20 cellular contexts compared by ENCODE assay signal in the genomic region with DNA sequence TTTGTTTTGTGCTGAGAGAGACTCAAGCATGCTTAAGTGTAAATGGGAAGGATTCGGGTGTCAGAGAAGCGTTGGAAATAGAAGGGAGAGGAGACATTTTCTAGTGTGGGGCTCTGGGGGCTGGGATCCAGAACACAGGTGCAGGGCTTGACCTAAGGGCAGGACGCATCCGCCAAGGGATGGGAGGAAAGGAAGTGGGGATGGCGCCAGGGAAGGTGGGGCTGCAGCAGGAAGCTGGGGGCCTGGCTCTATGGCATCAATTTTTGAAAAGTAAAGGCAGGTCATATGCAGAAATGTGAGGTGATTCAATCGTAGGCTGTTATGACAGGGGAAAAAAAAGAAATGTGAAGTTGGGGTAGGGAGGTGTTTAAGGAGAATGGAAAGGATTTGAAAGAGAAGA.
DNase-seq lines count a peak whose midpoint lies in the region; ATAC-seq, FAIRE-seq and TF ChIP-seq lines count a peak whose summit lies in the region.
"Had no signal": no experiment of that assay in that cellular context is flagged by ENCODE, and none has a peak within 500 bp of the region (broad histone marks: within the 10 kb centered on the region; RNA-seq: fewer than 3 reads in every experiment).

No MANE protein-coding gene starts in this region.

- no peak for TF ChIP-seq CTCF in HCT116 (IDR thresholded peaks at IDR 0.05 in 2 of 3, conservative IDR thresholded peaks at IDR 0.05 in 1 of 3; ENCODE audit: borderline replicate concordance in 1 of 3, insufficient read depth in 1 of 3, low read depth in 2 of 3, low read length in 2 of 3)
- no peak for TF ChIP-seq CTCF in PC-3 (conservative IDR thresholded peaks at IDR 0.05; ENCODE audit: low read depth, low read length)

- DNase-seq in HCT116 (ENCODE audit: low read depth, low spot score) (no peak), Karpas-422 (no peak), PC-3 (no peak), dermis blood vessel endothelial cell (peak; percentile 39), GM12891 (ENCODE audit: insufficient read length, low spot score) (no peak), AG08395 (ENCODE audit: low spot score) (no peak), head of caudate nucleus (no peak)
- no peak for DNase-seq in activated naive CD4-positive, alpha-beta T cell treated with anti-CD3 and anti-CD28 coated beads, Interleukin-2, amount 50 U/mL, for 72 hours (ENCODE audit: low spot score in 2 of 2)
- DNase-seq: BE2C; C1 segment of cervical spinal cord; CD4-positive, CD25-positive, alpha-beta regulatory T cell; DMS79; GF-D8; H9; KBM-7 had no signal

- H3K79me2 ChIP-seq in HCT116 (ENCODE audit: insufficient read depth, low read length) (no peaks in the 10 kb centered on the region), Karpas-422 (ENCODE audit: low read length) (no peaks in the 10 kb centered on the region), PC-3 (ENCODE audit: low read length) (no peaks in the 10 kb centered on the region)

- no peaks in the 10 kb centered on the region for H3K9me3 Mint-ChIP-seq in activated naive CD4-positive, alpha-beta T cell treated with anti-CD3 and anti-CD28 coated beads, Interleukin-2, amount 50 U/mL, for 72 hours
- H3K9me3 Mint-ChIP-seq: CD4-positive, CD25-positive, alpha-beta regulatory T cell; H9 had no signal

- no peak for FAIRE-seq in GM12891 (lab: Jason Lieb, UNC)
- FAIRE-seq: GM19239, H1, HTR-8/SVneo had no signal

- H3K9me2 ChIP-seq in HCT116 (ENCODE audit: insufficient read depth) = no peaks in the 10 kb centered on the region
- H3K9me2 ChIP-seq in Karpas-422 (replicated peaks; ENCODE audit: insufficient read depth, low read length) = no peaks in the 10 kb centered on the region
- no peaks in the 10 kb centered on the region for H3K9me2 ChIP-seq in PC-3 (replicated peaks; ENCODE audit: low read length)

- H3K36me3 ChIP-seq in HCT116 (ENCODE audit: control insufficient read depth in 1 of 2, insufficient read depth in 2 of 2, low read length in 2 of 2) (no peaks in the 10 kb centered on the region), Karpas-422 (ENCODE audit: insufficient read depth, low read length) (no peaks in the 10 kb centered on the region), PC-3 (ENCODE audit: low read depth, low read length) (no peaks in the 10 kb centered on the region)
- H3K36me3 ChIP-seq: BE2C had no signal

- ATAC-seq in HCT116 (no peak), PC-3 (no peak)
- no peak for ATAC-seq in activated naive CD4-positive, alpha-beta T cell treated with anti-CD3 and anti-CD28 coated beads, Interleukin-2, amount 50 U/mL, for 72 hours

- H3K27me3 ChIP-seq in HCT116 (ENCODE audit: insufficient read depth, low read length) (no peaks in the 10 kb centered on the region), Karpas-422 (ENCODE audit: low read length) (no peaks in the 10 kb centered on the region), PC-3 (ENCODE audit: low read length) (no peaks in the 10 kb centered on the region)
- H3K27me3 ChIP-seq: BE2C had no signal

- H3K27ac ChIP-seq in HCT116 (ENCODE audit: low read depth, low read length) (peak overlapping the region; percentile 58; the same call in 1 of the 2 replicates), Karpas-422 (ENCODE audit: low read length) (no peak overlapping the region), PC-3 (ENCODE audit: low read length) (peak overlapping the region; percentile 74)
- H3K27ac ChIP-seq: HL-60 had no signal

- no peaks in the 10 kb centered on the region for H3K9me3 ChIP-seq in HCT116 (ENCODE audit: control insufficient read depth in 1 of 2, insufficient read depth in 1 of 2, low read depth in 1 of 2, low read length in 2 of 2)
- no peaks in the 10 kb centered on the region for H3K9me3 ChIP-seq in Karpas-422 (ENCODE audit: low read length)
- no peaks in the 10 kb centered on the region for H3K9me3 ChIP-seq in PC-3 (ENCODE audit: low read length)
- H3K9me3 ChIP-seq: BE2C had no signal

- intact Hi-C loops in HCT116 (cut with micrococcal nuclease) = no loop called here
- intact Hi-C loops in PC-3 (cut with micrococcal nuclease) = no loop called here
- intact Hi-C loops in head of caudate nucleus (cut with DNase I) = no loop called here

- peaks cover 5% of the 10 kb centered on the region for H3F3A ChIP-seq in PC-3 (ENCODE audit: low read length, unreplicated experiment)

- POLR2A ChIA-PET in HCT116 (lab: Charles Lee) (interaction anchor here (0.6 kb wide), 2 partner anchors 41 to 170 kb away, joined by 3 read pairs; no protein-coding TSS in a partner anchor), PC-3 (lab: Charles Lee; ENCODE audit: unreplicated experiment) (interaction anchor here (0.5 kb wide), 1 partner anchor 36 kb away, joined by 4 read pairs; no protein-coding TSS in a partner anchor)

- H3K9ac ChIP-seq in HCT116 (ENCODE audit: low read length) (no peak overlapping the region), Karpas-422 (ENCODE audit: low read length) (peak overlapping the region; percentile 14), PC-3 (ENCODE audit: low read length) (no peak overlapping the region)

- TF ChIP-seq RAD21 in HCT116 (IDR thresholded peaks at IDR 0.05; ENCODE audit: low read depth) = no peak

- no peak overlapping the region for H3K4me3 ChIP-seq in HCT116 (replicated peaks in 1 of 2; ENCODE audit: low read depth in 1 of 2, low read length in 2 of 2)
- H3K4me3 ChIP-seq in Karpas-422 (ENCODE audit: low read length) = no peak overlapping the region
- H3K4me3 ChIP-seq in PC-3 (ENCODE audit: low read length) = no peak overlapping the region

- no peak overlapping the region for H3K27ac Mint-ChIP-seq in activated naive CD4-positive, alpha-beta T cell treated with anti-CD3 and anti-CD28 coated beads, Interleukin-2, amount 50 U/mL, for 72 hours
- H3K27ac Mint-ChIP-seq: CD4-positive, CD25-positive, alpha-beta regulatory T cell; H9; IgD-negative memory B cell had no signal

- H4K20me1 ChIP-seq in HCT116 (ENCODE audit: insufficient read depth) = no peaks in the 10 kb centered on the region
- H4K20me1 ChIP-seq in Karpas-422 (ENCODE audit: insufficient read depth, low read depth, low read length) = no peaks in the 10 kb centered on the region
- H4K20me1 ChIP-seq in PC-3 (ENCODE audit: low read length) = no peaks in the 10 kb centered on the region

- no peak overlapping the region for H2AFZ ChIP-seq in HCT116 (ENCODE audit: low read depth, low read length, poor library complexity, severe bottlenecking)
- peak overlapping the region; percentile 13; the same call in 1 of the 2 replicates for H2AFZ ChIP-seq in Karpas-422 (ENCODE audit: low read length)
- H2AFZ ChIP-seq in PC-3 (ENCODE audit: low read length) = no peak overlapping the region

- RAD21 ChIA-PET in HCT116 (lab: Charles Lee; ENCODE audit: low non-redundant PET in 1 of 2, low total read pairs in 2 of 2, uncharacterized antibody in 2 of 2, unreplicated experiment in 2 of 2) = no interaction called here

- no peak overlapping the region for H3K4me2 ChIP-seq in HCT116 (ENCODE audit: low read length)
- H3K4me2 ChIP-seq in Karpas-422 (ENCODE audit: low read depth, low read length, poor library complexity, severe bottlenecking) = peak overlapping the region; percentile 33
- H3K4me2 ChIP-seq in PC-3 (ENCODE audit: low read length) = no peak overlapping the region

- BruUV-seq in HCT116 (replicated peaks; lab: Mats Ljungman, UMichigan) (no TSS peak), PC-3 (replicated peaks; lab: Mats Ljungman, UMichigan) (no TSS peak)

- no peak for TF ChIP-seq POLR2A in HCT116 (IDR thresholded peaks at IDR 0.05; ENCODE audit: borderline replicate concordance, extremely low read depth, insufficient read depth, insufficient read length)
- no peak for TF ChIP-seq POLR2A in GM12891 (IDR thresholded peaks at IDR 0.05; ENCODE audit: low read depth, low read length)

- no peaks in the 10 kb centered on the region for H3K36me3 Mint-ChIP-seq in activated naive CD4-positive, alpha-beta T cell treated with anti-CD3 and anti-CD28 coated beads, Interleukin-2, amount 50 U/mL, for 72 hours
- H3K36me3 Mint-ChIP-seq: CD4-positive, CD25-positive, alpha-beta regulatory T cell; IgD-negative memory B cell had no signal

- H3K4me1 ChIP-seq in HCT116 (ENCODE audit: control insufficient read depth in 1 of 2, insufficient read depth in 2 of 2, low read length in 2 of 2) = peaks cover 36 to 49% of the 10 kb centered on the region in 2 experiments
- peaks cover 59% of the 10 kb centered on the region for H3K4me1 ChIP-seq in Karpas-422 (ENCODE audit: low read length)
- H3K4me1 ChIP-seq in PC-3 (ENCODE audit: insufficient read depth, low read length) = peaks cover 68% of the 10 kb centered on the region
- H3K4me1 ChIP-seq: BE2C had no signal

- CTCF ChIA-PET in HCT116 (lab: Charles Lee) = interaction anchor here (0.7 kb wide), 1 partner anchor 33 kb away, joined by 3 read pairs; no protein-coding TSS in a partner anchor
- CTCF ChIA-PET in PC-3 (lab: Charles Lee) = no interaction called here

TF ChIP-seq in HCT116, 20 proteins besides CTCF, POLR2A, EP300 and RAD21 (continues in another document):
- TF ChIP-seq CBX3 (IDR thresholded peaks at IDR 0.05; ENCODE audit: low read depth) = no peak
- no peak for TF ChIP-seq EGR1 (IDR thresholded peaks at IDR 0.05; ENCODE audit: low read depth)
- TF ChIP-seq POLR2AphosphoS5 (IDR thresholded peaks at IDR 0.05; ENCODE audit: low read depth, low read length) = no peak
- no peak for TF ChIP-seq CEBPB (IDR thresholded peaks at IDR 0.05; ENCODE audit: low read depth)
- TF ChIP-seq MAX (IDR thresholded peaks at IDR 0.05) = no peak
- TF ChIP-seq TCF7L2 (IDR thresholded peaks at IDR 0.05; ENCODE audit: borderline replicate concordance, extremely low read depth, insufficient read depth, insufficient read length) = no peak

TF ChIP-seq in GM12891, 5 proteins besides CTCF, POLR2A, EP300 and RAD21:
- TF ChIP-seq POU2F2 (IDR thresholded peaks at IDR 0.05; ENCODE audit: low read depth, low read length) (no peak), SPI1 (IDR thresholded peaks at IDR 0.05; ENCODE audit: low read depth, low read length) (no peak), TAF1 (IDR thresholded peaks at IDR 0.05; ENCODE audit: low read depth, low read length) (no peak), PAX5 (IDR thresholded peaks at IDR 0.05; ENCODE audit: insufficient read depth, low read length, severe bottlenecking) (no peak), POLR2AphosphoS5 (IDR thresholded peaks at IDR 0.05; ENCODE audit: low read depth, low read length) (no peak)
